In genomic region chr1:2083666-2084065, GRCh38 we compare ENCODE assay signal across 34 cellular contexts.
"Had no signal": no experiment of that assay in that cellular context is flagged by ENCODE, and none has a peak within 500 bp of the region (broad histone marks: within the 10 kb centered on the region; RNA-seq: fewer than 3 reads in every experiment).

No MANE protein-coding gene starts in this region.

- H3K4me1 ChIP-seq: ascending aorta, breast epithelium, esophagus muscularis mucosa, foreskin keratinocyte, gastrocnemius medialis had no signal

- H3K4me3 ChIP-seq: ascending aorta, breast epithelium, cardiac muscle cell, esophagus muscularis mucosa, gastrocnemius medialis, heart right ventricle had no signal

- H3K27ac Mint-ChIP-seq: activated CD4-positive, alpha-beta memory T cell treated with anti-CD3 and anti-CD28 coated beads, Interleukin-2, amount 10 ng/mL, durations not matched to agents 7 days and 5 days; activated CD4-positive, alpha-beta T cell treated with anti-CD3 and anti-CD28 coated beads for 36 hours; activated CD4-positive, alpha-beta T cell treated with anti-CD3 and anti-CD28 coated beads, Interleukin-2, amount 10 ng/mL, durations not matched to agents 7 days and 5 days; activated naive CD4-positive, alpha-beta T cell treated with anti-CD3 and anti-CD28 coated beads, Interleukin-2, amount 10 ng/mL, durations not matched to agents 7 days and 5 days; activated naive CD4-positive, alpha-beta T cell treated with anti-CD3 and anti-CD28 coated beads, Interleukin-2, amount 50 U/mL, for 72 hours; activated naive CD8-positive, alpha-beta T cell treated with anti-CD3 and anti-CD28 coated beads, Interleukin-2, amount 10 ng/mL, durations not matched to agents 7 days and 5 days; activated T-cell treated with anti-CD3 and anti-CD28 coated beads, Interleukin-2, amount 50 U/mL, for 24 hours; activated T-cell treated with anti-CD3 and anti-CD28 coated beads, Interleukin-2, amount 50 U/mL, for 72 hours; brain; effector memory CD8-positive, alpha-beta T cell; T-helper 17 cell; T-helper 2 cell treated with Interferon-gamma antibody and Interleukin-4, amounts not matched to agents 5 μg/mL and 100 μg/mL, for 36 hours had no signal

- H3K36me3 ChIP-seq: ascending aorta, breast epithelium, cardiac muscle cell, esophagus muscularis mucosa, gastrocnemius medialis, heart right ventricle had no signal

- H3K9me3 ChIP-seq: gastrocnemius medialis had no signal

- H3K27ac ChIP-seq: ascending aorta, breast epithelium, cardiac muscle cell, esophagus muscularis mucosa, foreskin keratinocyte, gastrocnemius medialis, heart right ventricle, WERI-Rb-1 had no signal

- H3K27me3 ChIP-seq: ascending aorta, breast epithelium, cardiac muscle cell, foreskin keratinocyte had no signal

- DNase-seq: activated CD4-positive, alpha-beta memory T cell treated with anti-CD3 and anti-CD28 coated beads, Interleukin-2, amount 10 ng/mL, durations not matched to agents 7 days and 5 days; activated CD4-positive, alpha-beta T cell treated with anti-CD3 and anti-CD28 coated beads for 36 hours; activated CD4-positive, alpha-beta T cell treated with anti-CD3 and anti-CD28 coated beads, Interleukin-2, amount 10 ng/mL, durations not matched to agents 7 days and 5 days; activated CD4-positive, alpha-beta T cell treated with anti-CD3 and anti-CD28 coated beads, Interleukin-2, amount 50 U/mL, for 4 hours; activated CD4-positive, CD25-positive, alpha-beta regulatory T cell; activated CD4-positive, CD25-positive, alpha-beta regulatory T cell treated with anti-CD3 and anti-CD28 coated beads, Interleukin-2, amount 50 U/mL, for 72 hours; activated CD8-positive, alpha-beta memory T cell treated with anti-CD3 and anti-CD28 coated beads, Interleukin-2, amount 50 U/mL, for 48 hours; activated gamma-delta T cell; activated naive CD4-positive, alpha-beta T cell; activated naive CD4-positive, alpha-beta T cell treated with anti-CD3 and anti-CD28 coated beads, Interleukin-2, amount 10 ng/mL, durations not matched to agents 7 days and 5 days; activated naive CD8-positive, alpha-beta T cell treated with anti-CD3 and anti-CD28 coated beads, Interleukin-2, amount 10 ng/mL, durations not matched to agents 7 days and 5 days; activated T-cell treated with anti-CD3 and anti-CD28 coated beads for 4 hours; activated T-cell treated with anti-CD3 and anti-CD28 coated beads, Interleukin-2, amount 50 U/mL, for 24 hours; activated T-cell treated with anti-CD3 and anti-CD28 coated beads, Interleukin-2, amount 50 U/mL, for 72 hours; central memory CD4-positive, alpha-beta T cell; cortex of kidney; dermis blood vessel endothelial cell; effector CD4-positive, alpha-beta T cell; effector memory CD8-positive, alpha-beta T cell; erythroblast; foreskin keratinocyte; gastrocnemius medialis; T-helper 1 cell; T-helper 17 cell; T1000; WERI-Rb-1 had no signal

- ATAC-seq: activated CD4-positive, alpha-beta T cell treated with anti-CD3 and anti-CD28 coated beads for 36 hours; activated naive CD4-positive, alpha-beta T cell treated with anti-CD3 and anti-CD28 coated beads, Interleukin-2, amount 50 U/mL, for 72 hours; activated T-cell treated with anti-CD3 and anti-CD28 coated beads, Interleukin-2, amount 50 U/mL, for 72 hours; effector memory CD8-positive, alpha-beta T cell; foreskin keratinocyte; gastrocnemius medialis; heart right ventricle; T-helper 17 cell had no signal

- H3K36me3 Mint-ChIP-seq: activated naive CD4-positive, alpha-beta T cell treated with anti-CD3 and anti-CD28 coated beads, Interleukin-2, amount 10 ng/mL, durations not matched to agents 7 days and 5 days had no signal

- H3K4me3 Mint-ChIP-seq: activated CD4-positive, alpha-beta memory T cell treated with anti-CD3 and anti-CD28 coated beads, Interleukin-2, amount 10 ng/mL, durations not matched to agents 7 days and 5 days; activated CD4-positive, alpha-beta T cell treated with anti-CD3 and anti-CD28 coated beads for 36 hours; activated CD4-positive, alpha-beta T cell treated with anti-CD3 and anti-CD28 coated beads, Interleukin-2, amount 10 ng/mL, durations not matched to agents 7 days and 5 days; activated naive CD4-positive, alpha-beta T cell treated with anti-CD3 and anti-CD28 coated beads, Interleukin-2, amount 10 ng/mL, durations not matched to agents 7 days and 5 days; activated naive CD8-positive, alpha-beta T cell treated with anti-CD3 and anti-CD28 coated beads, Interleukin-2, amount 10 ng/mL, durations not matched to agents 7 days and 5 days; activated T-cell treated with anti-CD3 and anti-CD28 coated beads, Interleukin-2, amount 50 U/mL, for 24 hours; activated T-cell treated with anti-CD3 and anti-CD28 coated beads, Interleukin-2, amount 50 U/mL, for 72 hours; brain; effector memory CD8-positive, alpha-beta T cell; T-helper 17 cell; T-helper 2 cell treated with Interferon-gamma antibody and Interleukin-4, amounts not matched to agents 5 μg/mL and 100 μg/mL, for 36 hours had no signal

- H3K4me1 Mint-ChIP-seq: activated CD4-positive, alpha-beta memory T cell treated with anti-CD3 and anti-CD28 coated beads, Interleukin-2, amount 10 ng/mL, durations not matched to agents 7 days and 5 days; activated CD4-positive, alpha-beta T cell treated with anti-CD3 and anti-CD28 coated beads for 36 hours; activated CD4-positive, alpha-beta T cell treated with anti-CD3 and anti-CD28 coated beads, Interleukin-2, amount 10 ng/mL, durations not matched to agents 7 days and 5 days; activated naive CD4-positive, alpha-beta T cell treated with anti-CD3 and anti-CD28 coated beads, Interleukin-2, amount 10 ng/mL, durations not matched to agents 7 days and 5 days; activated naive CD8-positive, alpha-beta T cell treated with anti-CD3 and anti-CD28 coated beads, Interleukin-2, amount 10 ng/mL, durations not matched to agents 7 days and 5 days had no signal

- H3K27me3 Mint-ChIP-seq: activated CD4-positive, alpha-beta memory T cell treated with anti-CD3 and anti-CD28 coated beads, Interleukin-2, amount 10 ng/mL, durations not matched to agents 7 days and 5 days; activated CD4-positive, alpha-beta T cell treated with anti-CD3 and anti-CD28 coated beads for 36 hours; activated CD4-positive, alpha-beta T cell treated with anti-CD3 and anti-CD28 coated beads, Interleukin-2, amount 10 ng/mL, durations not matched to agents 7 days and 5 days; activated naive CD4-positive, alpha-beta T cell treated with anti-CD3 and anti-CD28 coated beads, Interleukin-2, amount 10 ng/mL, durations not matched to agents 7 days and 5 days; activated naive CD8-positive, alpha-beta T cell treated with anti-CD3 and anti-CD28 coated beads, Interleukin-2, amount 10 ng/mL, durations not matched to agents 7 days and 5 days; activated T-cell treated with anti-CD3 and anti-CD28 coated beads, Interleukin-2, amount 50 U/mL, for 24 hours; brain; effector memory CD8-positive, alpha-beta T cell; T-helper 17 cell had no signal
